17 cellular contexts compared by ENCODE assay signal in the genomic region with DNA sequence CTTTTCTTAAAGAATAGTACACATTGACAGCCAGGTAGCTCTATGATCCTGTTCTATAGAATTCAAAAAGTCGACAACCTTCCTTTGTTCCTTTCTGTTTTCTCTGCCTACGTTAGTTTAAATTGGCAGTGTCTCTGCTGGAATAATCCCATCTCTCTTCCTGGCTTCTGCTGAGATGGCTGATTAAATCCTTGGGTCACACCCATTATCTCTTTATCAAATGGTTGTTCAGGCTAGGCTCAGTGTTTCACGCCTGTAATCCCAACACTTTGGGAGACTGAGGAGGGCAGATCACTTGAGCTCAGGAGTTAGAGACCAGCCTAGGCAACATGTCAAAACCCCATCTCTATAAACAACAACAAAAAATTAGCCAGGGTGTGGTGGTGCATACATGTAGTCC. TPM values are rescaled to one million over a fixed set of nuclear protein-coding genes. Genes with fewer than 3 reads are reported as not detected.
DNase-seq lines count a peak whose midpoint lies in the region; ATAC-seq, FAIRE-seq and TF ChIP-seq lines count a peak whose summit lies in the region.
"Had no signal": no experiment of that assay in that cellular context is flagged by ENCODE, and none has a peak within 500 bp of the region (broad histone marks: within the 10 kb centered on the region; RNA-seq: fewer than 3 reads in every experiment).

No MANE protein-coding gene starts in this region.

- no peak for FAIRE-seq in GM12878 (lab: Jason Lieb, UNC)
- FAIRE-seq: H1, RCC 7860 had no signal

- TF ChIP-seq POLR2A in GM12878 (IDR thresholded peaks at IDR 0.05; ENCODE audit: low read depth, low read length) = no peak
- TF ChIP-seq POLR2A in suprapubic skin (IDR thresholded peaks at IDR 0.05) = no peak
- TF ChIP-seq POLR2A in body of pancreas (IDR thresholded peaks at IDR 0.05) = no peak

- no peaks in the 10 kb centered on the region for H3K9me3 Mint-ChIP-seq in activated naive CD8-positive, alpha-beta T cell (ENCODE audit: low read depth)
- H3K9me3 Mint-ChIP-seq in activated naive CD8-positive, alpha-beta T cell treated with anti-CD3 and anti-CD28 coated beads for 36 hours = peaks cover 2% of the 10 kb centered on the region
- H3K9me3 Mint-ChIP-seq in naive thymus-derived CD4-positive, alpha-beta T cell = peaks cover 0 to 3% (median 0%) of the 10 kb centered on the region in 11 donors

- TF ChIP-seq EP300 in GM12878 (IDR thresholded peaks at IDR 0.05; ENCODE audit: borderline replicate concordance in 1 of 2, control insufficient read depth in 1 of 2, low read depth in 2 of 2, low read length in 2 of 2) (no peak), suprapubic skin (IDR thresholded peaks at IDR 0.05) (no peak)

- no peak overlapping the region for H3K9ac ChIP-seq in GM12878 (ENCODE audit: control insufficient read depth, insufficient read depth, low read length)

- peaks cover 11% of the 10 kb centered on the region for H3K36me3 Mint-ChIP-seq in activated naive CD8-positive, alpha-beta T cell
- peaks cover 17% of the 10 kb centered on the region for H3K36me3 Mint-ChIP-seq in activated naive CD8-positive, alpha-beta T cell treated with anti-CD3 and anti-CD28 coated beads for 36 hours
- peaks cover 0 to 46% (median 39%) of the 10 kb centered on the region in 5 donors for H3K36me3 Mint-ChIP-seq in naive thymus-derived CD4-positive, alpha-beta T cell

- intact Hi-C loops in GM12878 (cut with micrococcal nuclease; ENCODE audit: unreplicated experiment) (no loop called here), body of pancreas (cut with DNase I) (no loop called here), heart right ventricle (cut with DNase I) (no loop called here)
- intact Hi-C loops in naive thymus-derived CD4-positive, alpha-beta T cell (cut with micrococcal nuclease) = no loop called here

- RAD21 ChIA-PET in GM12878 (lab: Charles Lee; ENCODE audit: unreplicated experiment) = interaction anchor here (0.5 kb wide), 1 partner anchor 441 kb away, joined by 3 read pairs; no protein-coding TSS in a partner anchor

- H3K27me3 ChIP-seq in GM12878 (replicated peaks in 1 of 2; ENCODE audit: control insufficient read depth in 2 of 2, insufficient read depth in 2 of 2, low read length in 1 of 2) (no peaks in the 10 kb centered on the region), suprapubic skin (no peaks in the 10 kb centered on the region), body of pancreas (no peaks in the 10 kb centered on the region), heart right ventricle (no peaks in the 10 kb centered on the region)
- no peaks in the 10 kb centered on the region for H3K27me3 ChIP-seq in naive thymus-derived CD4-positive, alpha-beta T cell (ENCODE audit: control insufficient read depth in 2 of 2, insufficient read depth in 2 of 2, low read length in 2 of 2)

- no peaks in the 10 kb centered on the region for H4K20me1 ChIP-seq in GM12878 (ENCODE audit: control insufficient read depth, insufficient read depth)

- H3K27ac ChIP-seq in GM12878 (ENCODE audit: control insufficient read depth, insufficient read depth) (no peak overlapping the region), suprapubic skin (peak overlapping the region; percentile 38), body of pancreas (no peak overlapping the region), heart right ventricle (no peak overlapping the region)
- H3K27ac ChIP-seq in naive thymus-derived CD4-positive, alpha-beta T cell (ENCODE audit: low read depth, low read length) = no peak overlapping the region

- peaks cover 57% of the 10 kb centered on the region for H3K79me2 ChIP-seq in GM12878 (ENCODE audit: control insufficient read depth, insufficient read depth, low read length)

- WGBS in GM12878 (ENCODE audit: insufficient coverage, insufficient replicate concordance, low lambda C conversion rate, missing lambda C conversion rate) = 95% methylated on average over 3 of the region's 3 CpGs
- 60% methylated on average over 3 of the region's 3 CpGs for WGBS in suprapubic skin
- 83 to 89% methylated on average over 3 of the region's 3 CpGs for WGBS in body of pancreas, 2 donors
- whole genome bisulfite sequencing in heart right ventricle, 2 donors = 76 to 77% methylated on average over 3 of the region's 3 CpGs

- POLR2A ChIA-PET in GM12878 (lab: Charles Lee) = no interaction called here
- POLR2A ChIA-PET in naive thymus-derived CD4-positive, alpha-beta T cell (lab: Charles Lee) = interaction anchor here (0.9 to 12.4 kb wide), 5 partner anchors 19 to 111 kb away, joined by 3 to 2532 read pairs (median 9); a partner anchor contains a TSS

- no peak for DNase-seq in activated naive CD8-positive, alpha-beta T cell treated with anti-CD3 and anti-CD28 coated beads for 36 hours
- DNase-seq in GM12878 (ENCODE audit: low read depth, low spot score) = no peak
- DNase-seq in naive thymus-derived CD4-positive, alpha-beta T cell = no peak
- DNase-seq in suprapubic skin (ENCODE audit: low spot score in 2 of 2) = no peak
- no peak for DNase-seq in Ammon's horn (ENCODE audit: low spot score)
- DNase-seq in body of pancreas = no peak
- no peak for DNase-seq in heart right ventricle
- DNase-seq: EL, KBM-7, NCI-H1048, NCI-H1694, NCI-H446, NCI-H748 treated with DMSO at 0.1 percent for 48 hours, SHP77 had no signal

- in situ Hi-C loops in GM12878 (cut with MboI) = no loop called here

- SMC1A ChIA-PET in GM12878 (lab: Charles Lee; ENCODE audit: uncharacterized antibody, unreplicated experiment) = interaction anchor here (0.8 to 1.0 kb wide), 2 partner anchors 17 to 27 kb away, joined by 3 to 5 read pairs; a partner anchor contains a TSS

- ATAC-seq in GM12878 (no peak), body of pancreas (no peak), heart right ventricle (no peak)
- no peak for ATAC-seq in naive thymus-derived CD4-positive, alpha-beta T cell

- CTCF ChIA-PET in GM12878 (lab: Yijun Ruan, JAX) = interaction anchor here (0.9 to 1.5 kb wide), 2 partner anchors 20 to 23 kb away, joined by 3 to 4 read pairs; no protein-coding TSS in a partner anchor
- CTCF ChIA-PET in naive thymus-derived CD4-positive, alpha-beta T cell (lab: Charles Lee) = no interaction called here

- H3K4me1 Mint-ChIP-seq in activated naive CD8-positive, alpha-beta T cell (ENCODE audit: low read depth) = peaks cover 58% of the 10 kb centered on the region
- H3K4me1 Mint-ChIP-seq in activated naive CD8-positive, alpha-beta T cell treated with anti-CD3 and anti-CD28 coated beads for 36 hours = peaks cover 38% of the 10 kb centered on the region
- H3K4me1 Mint-ChIP-seq in naive thymus-derived CD4-positive, alpha-beta T cell = peaks cover 31 to 95% (median 78%) of the 10 kb centered on the region in 7 donors

- TF ChIP-seq CTCF in GM12878 (IDR thresholded peaks at IDR 0.05 in 2 of 3, conservative IDR thresholded peaks at IDR 0.05 in 1 of 3; ENCODE audit: control insufficient read depth in 2 of 3, extremely low read depth in 1 of 3, insufficient read depth in 1 of 3, low read depth in 3 of 3, low read length in 3 of 3) (no peak), suprapubic skin (IDR thresholded peaks at IDR 0.05) (no peak), body of pancreas (IDR thresholded peaks at IDR 0.05) (no peak), heart right ventricle (IDR thresholded peaks at IDR 0.05) (no peak)

- no peaks in the 10 kb centered on the region for H3K9me3 ChIP-seq in GM12878 (replicated peaks; ENCODE audit: control insufficient read depth, insufficient read depth, low read length)
- H3K9me3 ChIP-seq in naive thymus-derived CD4-positive, alpha-beta T cell (ENCODE audit: control insufficient read depth in 2 of 3, low read length in 3 of 3) = no peaks in the 10 kb centered on the region
- H3K9me3 ChIP-seq in suprapubic skin = no peaks in the 10 kb centered on the region
- no peaks in the 10 kb centered on the region for H3K9me3 ChIP-seq in body of pancreas
- H3K9me3 ChIP-seq in heart right ventricle = no peaks in the 10 kb centered on the region

- H3K27me3 Mint-ChIP-seq in activated naive CD8-positive, alpha-beta T cell = no peaks in the 10 kb centered on the region
- no peaks in the 10 kb centered on the region for H3K27me3 Mint-ChIP-seq in activated naive CD8-positive, alpha-beta T cell treated with anti-CD3 and anti-CD28 coated beads for 36 hours
- H3K27me3 Mint-ChIP-seq in naive thymus-derived CD4-positive, alpha-beta T cell = no peaks in the 10 kb centered on the region

- H3K36me3 ChIP-seq in GM12878 (ENCODE audit: control insufficient read depth in 2 of 2, insufficient read depth in 2 of 2, low read length in 1 of 2) (peaks cover 0 to 3% of the 10 kb centered on the region in 2 experiments; a peak in 2 of 4 replicates), suprapubic skin (peaks cover 9% of the 10 kb centered on the region), body of pancreas (replicated peaks in 1 of 2; ENCODE audit: insufficient read depth in 1 of 2, low read depth in 2 of 2) (no peaks in the 10 kb centered on the region), heart right ventricle (peaks cover 0 to 75% (median 12%) of the 10 kb centered on the region in 9 donors)
- H3K36me3 ChIP-seq in naive thymus-derived CD4-positive, alpha-beta T cell (ENCODE audit: control insufficient read depth in 2 of 3, insufficient read depth in 3 of 3, low read length in 3 of 3) = no peaks in the 10 kb centered on the region

- H3K4me2 ChIP-seq in GM12878 (ENCODE audit: control insufficient read depth, insufficient read depth) = peak overlapping the region; percentile 38; the same call in 1 of the 2 replicates

- no peak overlapping the region for H3K4me3 Mint-ChIP-seq in activated naive CD8-positive, alpha-beta T cell
- H3K4me3 Mint-ChIP-seq in activated naive CD8-positive, alpha-beta T cell treated with anti-CD3 and anti-CD28 coated beads for 36 hours = no peak overlapping the region
- peak overlapping the region in 4 of 10 donors; percentile 18 to 43 (median 28) for H3K4me3 Mint-ChIP-seq in naive thymus-derived CD4-positive, alpha-beta T cell

- H3K4me1 ChIP-seq in GM12878 (ENCODE audit: control insufficient read depth, insufficient read depth, low read length) (peaks cover 14% of the 10 kb centered on the region), suprapubic skin (peaks cover 29% of the 10 kb centered on the region), body of pancreas (peaks cover 24% of the 10 kb centered on the region), heart right ventricle (peaks cover 0 to 84% (median 30%) of the 10 kb centered on the region in 9 donors)
- H3K4me1 ChIP-seq in naive thymus-derived CD4-positive, alpha-beta T cell (ENCODE audit: control insufficient read depth in 2 of 2, insufficient read depth in 2 of 2, low read length in 2 of 2) = peaks cover 10 to 12% of the 10 kb centered on the region in 2 donors

- peak overlapping the region; percentile 85 for H3K27ac Mint-ChIP-seq in activated naive CD8-positive, alpha-beta T cell
- H3K27ac Mint-ChIP-seq in activated naive CD8-positive, alpha-beta T cell treated with anti-CD3 and anti-CD28 coated beads for 36 hours = no peak overlapping the region
- peak overlapping the region in 7 of 9 donors; percentile 8 to 79 (median 68) for H3K27ac Mint-ChIP-seq in naive thymus-derived CD4-positive, alpha-beta T cell

- H3K4me3 ChIP-seq in GM12878 (no peak overlapping the region), suprapubic skin (no peak overlapping the region), body of pancreas (no peak overlapping the region), heart right ventricle (no peak overlapping the region)
- H3K4me3 ChIP-seq in naive thymus-derived CD4-positive, alpha-beta T cell (ENCODE audit: low read length) = no peak overlapping the region

- H2AFZ ChIP-seq in GM12878 (ENCODE audit: control insufficient read depth, low read depth, low read length) = no peak overlapping the region

- no TSS peak for BruUV-seq in GM12878 (replicated peaks; lab: Mats Ljungman, UMichigan)

- no peak for TF ChIP-seq RAD21 in GM12878 (IDR thresholded peaks at IDR 0.05; ENCODE audit: insufficient read depth, low read depth, low read length)

RNA-seq across cellular contexts. Expression of a gene that starts 44.4 kb away (rescaled TPM):
- total RNA-seq in activated naive CD8-positive, alpha-beta T cell treated with anti-CD3 and anti-CD28 coated beads for 36 hours = under 1 TPM; 0.76 to 0.80 TPM
- 4.1 and 4.5 TPM in 2 replicates for total RNA-seq in GM12878 (2013; cell fraction: nucleolus; rRNA removed)
- total RNA-seq in GM12878 (2014; rRNA removed) (1.5 and 2.1 TPM in 2 replicates), GM12878 (2014; rRNA removed; fragmentation: Illumina TruSeq; extraction: Trizol) (1.9 and 2.3 TPM in 2 replicates), GM12878 (2021) (2.3 and 3.2 TPM in 2 replicates), suprapubic skin (1 to 10 TPM; 2.1 to 4.2 (median 3.6) TPM), body of pancreas (1 to 10 TPM; 2.0 to 5.4 TPM), heart right ventricle (1 to 10 TPM; 2.4 to 7.7 (median 4.7) TPM)
- 1.1 TPM for polyA plus RNA-seq in GM12878 (2011; ENCODE audit: low read depth)
- polyA plus RNA-seq in GM12878 (2011; rRNA removed) (5.9 TPM in 2 replicates), GM12878 (2014; fragmentation: Illumina TruSeq; extraction: Trizol) (2.2 and 5.1 TPM in 2 replicates), GM12878 (2014; fragmentation: Nextera tagmentation; extraction: Ambion mirVana) (1 to 10 TPM in 1 of 2 experiments, under 1 TPM in 1; 0.52 to 1.2 TPM), GM12878 (2014; rRNA removed) (2.2 and 3.0 TPM in 2 replicates), GM12878 (2016; fragmentation: Nextera tagmentation; extraction: Ambion mirVana) (1 to 10 TPM; 1.3 to 1.5 TPM), heart right ventricle (1 to 10 TPM; 1.4 to 2.5 TPM)
- polyA plus RNA-seq in GM12878 (2011; cell fraction: cytosol; rRNA removed) = 4.6 and 4.8 TPM in 2 replicates
- polyA plus RNA-seq in GM12878 (2011; cell fraction: nucleus; rRNA removed) = 5.6 and 6.5 TPM in 2 replicates
- polyA plus RNA-seq in GM12878 (2012) = 0.95 and 2.1 TPM in 2 replicates
- polyA minus RNA-seq in GM12878 (2011; rRNA and poly(A)+ RNA removed) = 6.9 and 8.1 TPM in 2 replicates
- 1.1 and 1.9 TPM in 2 replicates for polyA minus RNA-seq in GM12878 (2011; cell fraction: cytosol; rRNA and poly(A)+ RNA removed)
- polyA minus RNA-seq in GM12878 (2011; cell fraction: nucleus; rRNA and poly(A)+ RNA removed) = 2.1 and 2.3 TPM in 2 replicates
- 1 to 10 TPM; 1.5 to 4.6 (median 2.5) TPM for total RNA-seq in naive thymus-derived CD4-positive, alpha-beta T cell
- under 1 TPM; 0.65 to 0.85 TPM for polyA plus RNA-seq in naive thymus-derived CD4-positive, alpha-beta T cell
